In genomic region chr15:68608844-68609232, GRCh38 we compare ENCODE assay signal across 1 cellular context.
TF ChIP-seq lines count a peak whose summit lies in the region.

No MANE protein-coding gene starts in this region.

TF ChIP-seq in GM23338, 12 proteins besides CTCF, POLR2A, EP300 and RAD21 (continued from another document):
- TF ChIP-seq ZNF462 (CRISPR knock-in tag; IDR thresholded peaks at IDR 0.05) (no peak), ZNF331 (CRISPR knock-in tag; IDR thresholded peaks at IDR 0.05; ENCODE audit: low read depth) (no peak), STAT1 (IDR thresholded peaks at IDR 0.05; ENCODE audit: unreplicated experiment) (no peak), JUNB (IDR thresholded peaks at IDR 0.05; ENCODE audit: unreplicated experiment) (no peak)
